In the genomic region with DNA sequence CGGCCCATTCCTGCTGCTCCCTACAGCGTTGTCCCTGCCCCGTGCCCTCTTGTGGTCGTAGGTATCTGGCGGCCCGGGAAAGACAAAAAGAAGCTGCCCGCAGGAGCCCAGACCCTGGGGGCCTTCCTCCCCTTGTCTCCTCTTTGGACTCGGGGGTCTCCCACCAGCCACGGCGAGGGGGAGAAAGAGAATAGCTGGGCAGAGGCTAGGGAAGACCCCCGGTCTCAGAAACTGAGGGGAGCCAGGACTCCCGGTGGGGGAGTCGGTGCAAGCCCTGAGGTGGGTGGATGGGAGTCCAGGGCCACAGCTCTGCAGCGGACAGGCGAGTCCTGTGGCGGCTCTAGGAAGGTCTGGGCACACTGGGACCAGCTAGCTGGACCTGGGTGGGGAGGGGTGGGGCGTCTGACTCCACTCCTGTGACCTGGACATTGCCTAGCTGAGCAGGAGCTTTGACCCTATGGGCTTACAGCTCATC, we compare ENCODE assay signal across 10 cellular contexts. TPM values are rescaled to one million over a fixed set of nuclear protein-coding genes. Genes with fewer than 3 reads are reported as not detected.
DNase-seq lines count a peak whose midpoint lies in the region; ATAC-seq and TF ChIP-seq lines count a peak whose summit lies in the region.
"Had no signal": no experiment of that assay in that cellular context is flagged by ENCODE, and none has a peak within 500 bp of the region (broad histone marks: within the 10 kb centered on the region; RNA-seq: fewer than 3 reads in every experiment).

No MANE protein-coding gene starts in this region.

- WGBS in stomach, 5 donors = 58 to 76% (median 71%) methylated on average over 14 to 17 of the region's 17 CpGs

- intact Hi-C loops in stomach (cut with DNase I; ENCODE audit: low total_unique reads) = no loop called here

- no peaks in the 10 kb centered on the region for H3K27me3 Mint-ChIP-seq in T-helper 2 cell treated with Interferon-gamma antibody and Interleukin-4, amounts not matched to agents 5 μg/mL and 100 μg/mL, for 36 hours (ENCODE audit: low read depth)
- H3K27me3 Mint-ChIP-seq in activated naive CD8-positive, alpha-beta T cell treated with anti-CD3 and anti-CD28 coated beads, Interleukin-2, amount 10 ng/mL, durations not matched to agents 7 days and 5 days = no peaks in the 10 kb centered on the region

- peak overlapping the region; percentile 38 for H3K27ac ChIP-seq in layer of hippocampus (ENCODE audit: low read depth, low read length)
- H3K27ac ChIP-seq in stomach = peak overlapping the region; percentile 20 to 81 (median 63)

- H3K27ac Mint-ChIP-seq in T-helper 2 cell treated with Interferon-gamma antibody and Interleukin-4, amounts not matched to agents 5 μg/mL and 100 μg/mL, for 36 hours = peak overlapping the region; percentile 96
- peak overlapping the region; percentile 98 for H3K27ac Mint-ChIP-seq in activated naive CD8-positive, alpha-beta T cell treated with anti-CD3 and anti-CD28 coated beads, Interleukin-2, amount 10 ng/mL, durations not matched to agents 7 days and 5 days

- peaks cover 15% of the 10 kb centered on the region for H3K36me3 Mint-ChIP-seq in T-helper 2 cell treated with Interferon-gamma antibody and Interleukin-4, amounts not matched to agents 5 μg/mL and 100 μg/mL, for 36 hours (ENCODE audit: low read depth)
- H3K36me3 Mint-ChIP-seq in activated naive CD8-positive, alpha-beta T cell treated with anti-CD3 and anti-CD28 coated beads, Interleukin-2, amount 10 ng/mL, durations not matched to agents 7 days and 5 days = peaks cover 11% of the 10 kb centered on the region

- no peaks in the 10 kb centered on the region for H3K9me3 Mint-ChIP-seq in T-helper 2 cell treated with Interferon-gamma antibody and Interleukin-4, amounts not matched to agents 5 μg/mL and 100 μg/mL, for 36 hours
- H3K9me3 Mint-ChIP-seq in activated naive CD8-positive, alpha-beta T cell treated with anti-CD3 and anti-CD28 coated beads, Interleukin-2, amount 10 ng/mL, durations not matched to agents 7 days and 5 days = no peaks in the 10 kb centered on the region

- H3K36me3 ChIP-seq in stomach = no peaks in the 10 kb centered on the region

- no peak for TF ChIP-seq EP300 in stomach (IDR thresholded peaks at IDR 0.05)

- H3K9me3 ChIP-seq in stomach = no peaks in the 10 kb centered on the region

- peaks cover 4 to 11% (median 7%) of the 10 kb centered on the region in 4 donors for H3K4me1 ChIP-seq in stomach

- TF ChIP-seq POLR2A in stomach (IDR thresholded peaks at IDR 0.05) = no peak

- H3K4me3 Mint-ChIP-seq in T-helper 2 cell treated with Interferon-gamma antibody and Interleukin-4, amounts not matched to agents 5 μg/mL and 100 μg/mL, for 36 hours = peak overlapping the region; percentile 91
- peak overlapping the region; percentile 93 for H3K4me3 Mint-ChIP-seq in activated naive CD8-positive, alpha-beta T cell treated with anti-CD3 and anti-CD28 coated beads, Interleukin-2, amount 10 ng/mL, durations not matched to agents 7 days and 5 days

- in situ Hi-C loops in G401 (cut with HindIII; ENCODE audit: low sequenced_read_pairs) = no loop called here

- H3K4me3 ChIP-seq in stomach = peak overlapping the region; percentile 40 to 57 (median 47)

- no peak for TF ChIP-seq CTCF in stomach (IDR thresholded peaks at IDR 0.05)

- H3K4me1 Mint-ChIP-seq in T-helper 2 cell treated with Interferon-gamma antibody and Interleukin-4, amounts not matched to agents 5 μg/mL and 100 μg/mL, for 36 hours (ENCODE audit: low read depth) = peaks cover 26% of the 10 kb centered on the region
- peaks cover 30% of the 10 kb centered on the region for H3K4me1 Mint-ChIP-seq in activated naive CD8-positive, alpha-beta T cell treated with anti-CD3 and anti-CD28 coated beads, Interleukin-2, amount 10 ng/mL, durations not matched to agents 7 days and 5 days

- H3K27me3 ChIP-seq in layer of hippocampus (ENCODE audit: control insufficient read depth, insufficient read depth, low read length) = peaks cover 2% of the 10 kb centered on the region
- H3K27me3 ChIP-seq in stomach = no peaks in the 10 kb centered on the region

- no peak for DNase-seq in T-helper 2 cell treated with Interferon-gamma antibody and Interleukin-4, amounts not matched to agents 5 μg/mL and 100 μg/mL, for 36 hours (ENCODE audit: low spot score)
- no peak for DNase-seq in T-helper 2 cell
- no peak for DNase-seq in activated naive CD8-positive, alpha-beta T cell treated with anti-CD3 and anti-CD28 coated beads, Interleukin-2, amount 10 ng/mL, durations not matched to agents 7 days and 5 days
- no peak for DNase-seq in stomach
- DNase-seq in NCI-H82 treated with DMSO at 0.1 percent for 48 hours (lab: John Stamatoyannopoulos, UW; ENCODE audit: unreplicated experiment) = no peak
- no peak for DNase-seq in COR-L47 (lab: John Stamatoyannopoulos, UW)
- no peak for DNase-seq in G401 (ENCODE audit: low spot score)
- DNase-seq: cerebellar nuclear complex had no signal

- POLR2A ChIA-PET in activated naive CD8-positive, alpha-beta T cell treated with anti-CD3 and anti-CD28 coated beads, Interleukin-2, amount 10 ng/mL, durations not matched to agents 7 days and 5 days (lab: Charles Lee) = interaction anchor here (0.6 to 1.8 kb wide), 6 partner anchors 12 to 128 kb away, joined by 3 to 5 read pairs (median 3); a partner anchor contains a TSS

- ATAC-seq in activated naive CD8-positive, alpha-beta T cell treated with anti-CD3 and anti-CD28 coated beads, Interleukin-2, amount 10 ng/mL, durations not matched to agents 7 days and 5 days (ENCODE audit: low read depth) = no peak

RNA-seq across cellular contexts. Expression of a gene that starts 1.3 kb away (rescaled TPM):
- total RNA-seq in activated naive CD8-positive, alpha-beta T cell treated with anti-CD3 and anti-CD28 coated beads, Interleukin-2, amount 10 ng/mL, durations not matched to agents 7 days and 5 days = under 1 TPM; 0.14 to 0.22 TPM
- under 1 TPM in 1 of 5 donors, not detected in 4; 0.18 TPM for total RNA-seq in stomach
- polyA plus RNA-seq in stomach = under 1 TPM in 1 of 3 donors, not detected in 2; 0.03 TPM
- total RNA-seq in G401 (2014; rRNA removed; shearing (Covaris generic)) = not detected in 2 replicates
- total RNA-seq: pulmonary artery endothelial cell had no signal
